8 cellular contexts compared by ENCODE assay signal in genomic region chr16:11792404-11793260, GRCh38. TPM values are rescaled to one million over a fixed set of nuclear protein-coding genes. Genes with fewer than 3 reads are reported as not detected.
A peak's percentile ranks its signal among the peaks of the same experiment; 100 is the strongest.
DNase-seq lines count a peak whose midpoint lies in the region; ATAC-seq, FAIRE-seq and TF ChIP-seq lines count a peak whose summit lies in the region.

No MANE protein-coding gene starts in this region.

- FAIRE-seq in D721Med (lab: Jason Lieb, UNC): no peak

- peaks cover 41% of the 10 kb centered on the region for H3K36me3 Mint-ChIP-seq in activated naive CD8-positive, alpha-beta T cell treated with anti-CD3 and anti-CD28 coated beads for 36 hours
- H3K36me3 Mint-ChIP-seq in natural killer cell: no peaks in the 10 kb centered on the region

- peaks cover 65% of the 10 kb centered on the region for H3K4me1 Mint-ChIP-seq in activated naive CD8-positive, alpha-beta T cell treated with anti-CD3 and anti-CD28 coated beads for 36 hours
- peaks cover 55 to 67% of the 10 kb centered on the region in 2 donors for H3K4me1 Mint-ChIP-seq in natural killer cell

- ATAC-seq in natural killer cell (no peak), HG03280 (IDR thresholded peaks at IDR 0.05; ENCODE audit: unreplicated experiment) (no peak), foreskin keratinocyte (no peak)

- DNase-seq in D721Med (ENCODE audit: insufficient read length, low spot score) (peak; percentile 44), NCI-H187 treated with DMSO at 0.1 percent for 48 hours (lab: John Stamatoyannopoulos, UW) (peak; percentile 81), natural killer cell (no peak), epidermal melanocyte (ENCODE audit: insufficient read length, low spot score) (no peak), AG20443 (ENCODE audit: low spot score) (no peak), foreskin keratinocyte (no peak)
- no peak for DNase-seq in activated naive CD8-positive, alpha-beta T cell treated with anti-CD3 and anti-CD28 coated beads for 36 hours

- no peak overlapping the region for H3K27ac ChIP-seq in foreskin keratinocyte

- no peak for TF ChIP-seq CTCF in D721Med (IDR thresholded peaks at IDR 0.05; ENCODE audit: insufficient read depth, missing control alignments)
- no peak for TF ChIP-seq CTCF in natural killer cell (IDR thresholded peaks at IDR 0.05)
- no peak for TF ChIP-seq CTCF in foreskin keratinocyte (conservative IDR thresholded peaks at IDR 0.05)

- intact Hi-C loops in natural killer cell (cut with micrococcal nuclease): no loop called here

- peak overlapping the region; percentile 58 for H3K27ac Mint-ChIP-seq in activated naive CD8-positive, alpha-beta T cell treated with anti-CD3 and anti-CD28 coated beads for 36 hours
- peak overlapping the region; percentile 80 to 98 for H3K27ac Mint-ChIP-seq in natural killer cell

- H3K27me3 Mint-ChIP-seq in activated naive CD8-positive, alpha-beta T cell treated with anti-CD3 and anti-CD28 coated beads for 36 hours: no peaks in the 10 kb centered on the region
- H3K27me3 Mint-ChIP-seq in natural killer cell (ENCODE audit: low read depth in 2 of 2): no peaks in the 10 kb centered on the region

- peaks cover 14% of the 10 kb centered on the region for H3K4me1 ChIP-seq in foreskin keratinocyte

- no peaks in the 10 kb centered on the region for H3K9me3 Mint-ChIP-seq in activated naive CD8-positive, alpha-beta T cell treated with anti-CD3 and anti-CD28 coated beads for 36 hours
- H3K9me3 Mint-ChIP-seq in natural killer cell: no peaks in the 10 kb centered on the region

- no peaks in the 10 kb centered on the region for H3K27me3 ChIP-seq in foreskin keratinocyte

- no peak overlapping the region for H3K4me3 Mint-ChIP-seq in activated naive CD8-positive, alpha-beta T cell treated with anti-CD3 and anti-CD28 coated beads for 36 hours
- no peak overlapping the region for H3K4me3 Mint-ChIP-seq in natural killer cell

RNA-seq across cellular contexts. Expression of gene ZC3H7A, which starts 4.4 kb away (rescaled TPM):
- 10 to 100 TPM; 54.1 to 57.9 TPM for total RNA-seq in activated naive CD8-positive, alpha-beta T cell treated with anti-CD3 and anti-CD28 coated beads for 36 hours
- 10 to 100 TPM; 80.6 to 91.8 (median 84.6) TPM for total RNA-seq in natural killer cell
- 49.6 and 50.8 TPM in 2 replicates for total RNA-seq in foreskin keratinocyte
- 26.4 and 27.3 TPM in 2 replicates for polyA plus RNA-seq in foreskin keratinocyte

RNA-seq across cellular contexts. Expression of gene TXNDC11, which starts 50.0 kb away (rescaled TPM):
- total RNA-seq in activated naive CD8-positive, alpha-beta T cell treated with anti-CD3 and anti-CD28 coated beads for 36 hours: 10 to 100 TPM; 24.5 to 27.3 TPM
- total RNA-seq in natural killer cell: 10 to 100 TPM; 63.4 to 99.2 (median 68.9) TPM
- total RNA-seq in foreskin keratinocyte: 38.9 and 41.5 TPM in 2 replicates
- polyA plus RNA-seq in foreskin keratinocyte: 34.4 and 39.5 TPM in 2 replicates

RNA-seq across cellular contexts. Expression of gene RSL1D1, which starts 58.7 kb away (rescaled TPM):
- total RNA-seq in activated naive CD8-positive, alpha-beta T cell treated with anti-CD3 and anti-CD28 coated beads for 36 hours: 100 to 1,000 TPM; 434 to 441 TPM
- 100 to 1,000 TPM in 1 of 3 donors, 10 to 100 TPM in 2; 66.3 to 102 (median 99.1) TPM for total RNA-seq in natural killer cell
- 153 and 169 TPM in 2 replicates for total RNA-seq in foreskin keratinocyte
- polyA plus RNA-seq in foreskin keratinocyte: 107 and 135 TPM in 2 replicates

Comparison
In these comparisons a context has a peak if more than half of its experiments do, and no peak if none do; other contexts are left out.
1. DNase-seq: peak in D721Med (single experiment) and NCI-H187 treated with DMSO at 0.1 percent for 48 hours (single experiment); none in activated naive CD8-positive, alpha-beta T cell treated with anti-CD3 and anti-CD28 coated beads for 36 hours (single experiment), natural killer cell (single experiment), epidermal melanocyte (single experiment), AG20443 (single experiment) and foreskin keratinocyte (0 of 2).